Comparison of ENCODE assay signal across 24 cellular contexts in genomic region chrX:101657495-101657894, GRCh38.
"Had no signal": no experiment of that assay in that cellular context is flagged by ENCODE, and none has a peak within 500 bp of the region (broad histone marks: within the 10 kb centered on the region; RNA-seq: fewer than 3 reads in every experiment).

No MANE protein-coding gene starts in this region.

- H3K9me3 ChIP-seq: esophagus squamous epithelium, gastroesophageal sphincter, left ventricle myocardium inferior, lower lobe of right lung, neutrophil, spleen, tibial artery, upper lobe of left lung, uterus had no signal

- H3K4me3 ChIP-seq: esophagus squamous epithelium, lower lobe of right lung, upper lobe of left lung had no signal

- H3K27me3 Mint-ChIP-seq: memory B cell; stimulated activated naive CD8-positive, alpha-beta T cell treated with anti-CD3 and anti-CD28 coated beads, Interleukin-15, Interleukin-2, amounts not matched to agents 100 ng/mL and 50 ng/mL, for 24 hours had no signal

- H3K27me3 ChIP-seq: esophagus squamous epithelium, gastroesophageal sphincter, tibial artery, upper lobe of left lung, uterus had no signal

- ATAC-seq: gastroesophageal sphincter; naive thymus-derived CD4-positive, alpha-beta T cell; sciatic nerve; stimulated activated memory B cell treated with anti-CD40 and anti-IgM and Interleukin-4, amounts not matched to agents 10 μg/mL and 1 μg/mL and 100 μg/mL, for 72 hours had no signal

- H3K27ac ChIP-seq: epithelial cell of prostate, esophagus squamous epithelium, left ventricle myocardium inferior, lower lobe of right lung, neutrophil, upper lobe of left lung had no signal

- H3K27ac Mint-ChIP-seq: immature natural killer cell; memory B cell; stimulated activated memory B cell treated with anti-CD40 and anti-IgM and Interleukin-4, amounts not matched to agents 10 μg/mL and 1 μg/mL and 100 μg/mL, for 72 hours; stimulated activated naive CD8-positive, alpha-beta T cell treated with anti-CD3 and anti-CD28 coated beads, Interleukin-15, Interleukin-2, amounts not matched to agents 100 ng/mL and 50 ng/mL, for 24 hours had no signal

- DNase-seq: cortex of kidney; dorsolateral prefrontal cortex; effector CD8-positive, alpha-beta T cell; esophagus squamous epithelium; foreskin fibroblast; immature natural killer cell; left ventricle myocardium inferior; lower lobe of right lung; midbrain; naive thymus-derived CD4-positive, alpha-beta T cell; stimulated activated CD4-positive, alpha-beta T cell treated with anti-CD3 and anti-CD28 coated beads, Interleukin-15, amount 100 ng/mL, for 24 hours; stimulated activated CD4-positive, alpha-beta T cell treated with anti-CD3 and anti-CD28 coated beads, Interleukin-1b, Interleukin-23, amount 100 ng/mL, for 48 hours; stimulated activated CD4-positive, alpha-beta T cell treated with anti-CD3 and anti-CD28 coated beads, Interleukin-4, amount 100 ng/mL, for 24 hours; tibial artery; uterus had no signal

- H3K36me3 ChIP-seq: lower lobe of right lung, neutrophil, uterus had no signal

- H3K9me3 Mint-ChIP-seq: memory B cell; stimulated activated memory B cell treated with anti-CD40 and anti-IgM and Interleukin-4, amounts not matched to agents 10 μg/mL and 1 μg/mL and 100 μg/mL, for 72 hours; stimulated activated naive CD8-positive, alpha-beta T cell treated with anti-CD3 and anti-CD28 coated beads, Interleukin-15, Interleukin-2, amounts not matched to agents 100 ng/mL and 50 ng/mL, for 24 hours had no signal

- H3K4me3 Mint-ChIP-seq: stimulated activated memory B cell treated with anti-CD40 and anti-IgM and Interleukin-4, amounts not matched to agents 10 μg/mL and 1 μg/mL and 100 μg/mL, for 72 hours had no signal

- H3K36me3 Mint-ChIP-seq: immature natural killer cell; naive thymus-derived CD4-positive, alpha-beta T cell; stimulated activated memory B cell treated with anti-CD40 and anti-IgM and Interleukin-4, amounts not matched to agents 10 μg/mL and 1 μg/mL and 100 μg/mL, for 72 hours had no signal

- H3K4me1 ChIP-seq: left ventricle myocardium inferior, lower lobe of right lung, uterus had no signal
